Comparison of ENCODE assay signal across 12 cellular contexts in the genomic region with DNA sequence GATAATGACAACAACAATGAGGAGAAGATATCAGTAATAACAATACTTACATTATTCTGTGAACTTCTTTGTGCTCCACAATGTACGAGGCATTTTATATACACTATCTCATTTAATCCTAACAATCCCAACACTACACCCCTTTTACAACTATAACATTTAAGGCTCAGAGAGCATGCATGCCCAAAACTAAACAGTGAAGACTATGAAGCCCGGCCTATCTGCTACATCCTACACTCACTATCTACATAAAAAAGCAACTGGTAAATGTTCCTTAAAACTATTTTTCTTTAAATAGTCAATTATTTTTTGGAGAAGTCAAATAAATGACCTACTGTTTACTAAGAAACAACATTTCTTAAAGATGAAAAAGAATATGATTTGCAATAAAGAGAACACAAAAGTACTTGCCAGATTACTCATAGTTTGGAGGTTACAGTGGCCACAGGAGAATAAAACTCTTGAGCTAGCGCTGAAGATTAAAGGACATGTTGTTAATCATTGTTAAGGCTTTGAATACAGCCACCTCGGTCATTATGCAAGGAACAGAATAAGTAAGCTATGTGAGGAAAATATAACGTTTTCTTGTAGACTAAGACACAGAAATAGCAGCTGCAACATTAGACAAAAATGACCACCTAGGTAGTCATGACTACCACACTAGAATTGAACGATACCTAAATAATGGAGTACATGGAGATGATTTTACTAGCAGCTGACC. TPM values are rescaled to one million over a fixed set of nuclear protein-coding genes. Genes with fewer than 3 reads are reported as not detected.
A peak's percentile ranks its signal among the peaks of the same experiment; 100 is the strongest.
DNase-seq lines count a peak whose midpoint lies in the region; ATAC-seq and TF ChIP-seq lines count a peak whose summit lies in the region.
"Had no signal": no experiment of that assay in that cellular context is flagged by ENCODE, and none has a peak within 500 bp of the region (broad histone marks: within the 10 kb centered on the region; RNA-seq: fewer than 3 reads in every experiment).

No MANE protein-coding gene starts in this region.

- H3K79me2 ChIP-seq in fibroblast of lung (ENCODE audit: control insufficient read depth, insufficient read depth, low read length): peaks cover 64% of the 10 kb centered on the region

- no peaks in the 10 kb centered on the region for H3K4me1 Mint-ChIP-seq in T-helper 17 cell

- no peak overlapping the region for H3K27ac Mint-ChIP-seq in T-helper 17 cell
- H3K27ac Mint-ChIP-seq: T-helper 2 cell treated with Interferon-gamma antibody and Interleukin-4, amounts not matched to agents 5 μg/mL and 100 μg/mL, for 36 hours had no signal

- intact Hi-C loops in upper lobe of right lung (cut with DNase I): no loop called here

- H3K9me3 ChIP-seq in fibroblast of lung (ENCODE audit: control insufficient read depth, insufficient read depth, low read depth, low read length) (no peaks in the 10 kb centered on the region), upper lobe of right lung (no peaks in the 10 kb centered on the region), T-helper 17 cell (ENCODE audit: control insufficient read depth, low read length, poor library complexity, severe bottlenecking) (no peaks in the 10 kb centered on the region)

- H3K4me1 ChIP-seq in fibroblast of lung (ENCODE audit: control insufficient read depth, extremely low read depth, insufficient read depth, low read length) (peaks cover 3% of the 10 kb centered on the region), upper lobe of right lung (peaks cover 7% of the 10 kb centered on the region)

- ATAC-seq in GM19463 (IDR thresholded peaks at IDR 0.05; ENCODE audit: unreplicated experiment) (peak; percentile 86), HG03342 (IDR thresholded peaks at IDR 0.05; ENCODE audit: unreplicated experiment) (peak; percentile 81), upper lobe of right lung (peak; percentile 45), T-helper 17 cell (no peak), GM21515 (IDR thresholded peaks at IDR 0.05; ENCODE audit: unreplicated experiment) (no peak)
- ATAC-seq in stimulated activated naive CD8-positive, alpha-beta T cell treated with anti-CD3 and anti-CD28 coated beads, Interleukin-15, Interleukin-2, amounts not matched to agents 100 U/mL and 50 U/mL, for 24 hours: no peak

- H3K27ac ChIP-seq in fibroblast of lung (ENCODE audit: insufficient read depth, low read length) (no peak overlapping the region), upper lobe of right lung (no peak overlapping the region)
- H3K27ac ChIP-seq: epithelial cell of prostate had no signal

- peaks cover 10% of the 10 kb centered on the region for H3K27me3 Mint-ChIP-seq in T-helper 17 cell

- H3K27me3 ChIP-seq in fibroblast of lung (ENCODE audit: control insufficient read depth, insufficient read depth, low read length): no peaks in the 10 kb centered on the region
- H3K27me3 ChIP-seq in upper lobe of right lung: no peaks in the 10 kb centered on the region

- DNase-seq in fibroblast of lung (ENCODE audit: low read depth in 2 of 2) (peak; percentile 33 to 82), upper lobe of right lung (no peak), T-helper 17 cell (no peak)
- no peak for DNase-seq in stimulated activated naive CD8-positive, alpha-beta T cell treated with anti-CD3 and anti-CD28 coated beads, Interleukin-15, Interleukin-2, amounts not matched to agents 100 U/mL and 50 U/mL, for 24 hours
- no peak for DNase-seq in activated CD4-positive, alpha-beta T cell treated with anti-CD3 and anti-CD28 coated beads, Interleukin-2, amount 50 U/mL, for 48 hours
- DNase-seq: activated effector memory CD4-positive, alpha-beta T cell treated with Interleukin-2 at 50 U/mL for 16 hours; NCI-H2171 treated with DMSO at 0.1 percent for 48 hours had no signal

- TF ChIP-seq CTCF in fibroblast of lung (conservative IDR thresholded peaks at IDR 0.05 in 1 of 2, IDR thresholded peaks at IDR 0.05 in 1 of 2; ENCODE audit: low read depth in 1 of 2, low read length in 2 of 2) (no peak), upper lobe of right lung (IDR thresholded peaks at IDR 0.05) (no peak)

- H3K4me3 Mint-ChIP-seq in T-helper 17 cell: no peak overlapping the region
- H3K4me3 Mint-ChIP-seq: T-helper 2 cell treated with Interferon-gamma antibody and Interleukin-4, amounts not matched to agents 5 μg/mL and 100 μg/mL, for 36 hours had no signal

- H3K9ac ChIP-seq in fibroblast of lung (ENCODE audit: insufficient read depth, low read length): no peak overlapping the region

- H2AFZ ChIP-seq in fibroblast of lung (ENCODE audit: low read length): no peak overlapping the region

- H3K4me3 ChIP-seq in fibroblast of lung (replicated peaks in 1 of 4; ENCODE audit: control extremely low read depth in 1 of 4, insufficient read depth in 1 of 4, low read depth in 3 of 4, low read length in 4 of 4): no peak overlapping the region
- H3K4me3 ChIP-seq in upper lobe of right lung: no peak overlapping the region

- no peak overlapping the region for H3K4me2 ChIP-seq in fibroblast of lung (ENCODE audit: extremely low read depth, insufficient read depth, low read length)

- H3K36me3 Mint-ChIP-seq in T-helper 17 cell (ENCODE audit: low read depth): no peaks in the 10 kb centered on the region

- no peaks in the 10 kb centered on the region for H4K20me1 ChIP-seq in fibroblast of lung (ENCODE audit: control insufficient read depth, extremely low read depth, insufficient read depth, low read length)

- H3K36me3 ChIP-seq in fibroblast of lung (ENCODE audit: control insufficient read depth, insufficient read depth, low read length) (no peaks in the 10 kb centered on the region), upper lobe of right lung (no peaks in the 10 kb centered on the region)

RNA-seq across cellular contexts. Expression of a gene that starts 56.7 kb away (rescaled TPM):
- total RNA-seq in fibroblast of lung (71.4 and 108 TPM in 2 replicates), upper lobe of right lung (58.2 TPM), T-helper 17 cell (1 to 10 TPM; 1.5 to 2.4 TPM)
- polyA plus RNA-seq in fibroblast of lung: 81.2 and 96.3 TPM in 2 replicates
- 42.9 and 45.2 TPM in 2 replicates for polyA plus RNA-seq in fibroblast of lung (2012)
- 22.2 and 31.6 TPM in 2 replicates for polyA minus RNA-seq in fibroblast of lung (ENCODE audit: low replicate concordance)

Comparison
In these comparisons a context has a peak if more than half of its experiments do, and no peak if none do; other contexts are left out.
1. ATAC-seq: peak in GM19463 (single experiment), HG03342 (single experiment) and upper lobe of right lung (single experiment); none in T-helper 17 cell (single experiment), GM21515 (single experiment) and stimulated activated naive CD8-positive, alpha-beta T cell treated with anti-CD3 and anti-CD28 coated beads, Interleukin-15, Interleukin-2, amounts not matched to agents 100 U/mL and 50 U/mL, for 24 hours (single experiment).
2. DNase-seq: peak in fibroblast of lung (2 of 2); none in upper lobe of right lung (single experiment), T-helper 17 cell (0 of 3), stimulated activated naive CD8-positive, alpha-beta T cell treated with anti-CD3 and anti-CD28 coated beads, Interleukin-15, Interleukin-2, amounts not matched to agents 100 U/mL and 50 U/mL, for 24 hours (single experiment) and activated CD4-positive, alpha-beta T cell treated with anti-CD3 and anti-CD28 coated beads, Interleukin-2, amount 50 U/mL, for 48 hours (0 of 2).
3. RNA of a gene that starts 56.7 kb away (total RNA-seq): 71.4 to 108 TPM in fibroblast of lung and 58.2 TPM in upper lobe of right lung (single experiment); 1.5 to 2.4 TPM in T-helper 17 cell; every median in the first group is over 10 times any median in the second.